ENCODE assay signal across 7 cellular contexts in genomic region chr19:35479278-35479677, GRCh38. TPM values are rescaled to one million over a fixed set of nuclear protein-coding genes. Genes with fewer than 3 reads are reported as not detected.
"Had no signal": no experiment of that assay in that cellular context is flagged by ENCODE, and none has a peak within 500 bp of the region (broad histone marks: within the 10 kb centered on the region; RNA-seq: fewer than 3 reads in every experiment).

No MANE protein-coding gene starts in this region.

- H3K27ac ChIP-seq: KMS-11 had no signal

- H3K4me2 ChIP-seq: KMS-11 had no signal

- DNase-seq: activated CD4-positive, CD25-positive, alpha-beta regulatory T cell treated with anti-CD3 and anti-CD28 coated beads, Interleukin-2, amount 50 U/mL, for 72 hours; activated naive CD4-positive, alpha-beta T cell; activated T-cell treated with anti-CD3 and anti-CD28 coated beads, Interleukin-2, amount 50 U/mL, for 1 hour; NCI-H1092; NCI-H510A treated with DMSO at 0.1 percent for 48 hours; Right ventricle myocardium superior had no signal

- H3K9ac ChIP-seq: KMS-11 had no signal

RNA-seq across cellular contexts. Expression of gene KRTDAP, which starts 11.0 kb away (rescaled TPM):
- total RNA-seq: Right ventricle myocardium superior had no signal

RNA-seq across cellular contexts. Expression of gene SBSN, which starts 48.8 kb away (rescaled TPM):
- total RNA-seq: Right ventricle myocardium superior had no signal

RNA-seq across cellular contexts. Expression of gene GAPDHS, which starts 54.0 kb away (rescaled TPM):
- total RNA-seq: Right ventricle myocardium superior had no signal
